In the genomic region with DNA sequence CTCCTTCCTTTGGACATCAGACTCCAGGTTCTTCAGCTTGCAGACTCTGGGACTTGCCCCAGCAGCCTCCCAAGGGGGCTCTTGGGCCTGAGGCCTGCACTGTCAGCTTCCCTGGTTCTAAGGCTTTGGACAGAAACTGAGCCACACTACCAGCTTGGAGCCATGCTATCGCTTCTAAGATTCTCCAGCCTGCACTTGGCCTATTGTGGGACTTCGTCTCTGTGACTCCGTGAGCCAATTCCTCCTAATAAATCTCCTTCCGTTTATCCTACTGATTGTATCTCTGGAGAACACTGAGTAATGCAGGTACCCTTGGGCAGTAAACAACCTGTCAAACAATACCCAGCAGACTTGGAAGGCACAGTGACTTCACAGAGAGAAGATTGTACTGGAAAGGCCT, we compare ENCODE assay signal across 1 cellular context.
TF ChIP-seq lines count a peak whose summit lies in the region.

No MANE protein-coding gene starts in this region.

TF ChIP-seq in endothelial cell of umbilical vein, 7 proteins besides CTCF, POLR2A, EP300 and RAD21 (continued from another document):
- TF ChIP-seq JUN (IDR thresholded peaks at IDR 0.05; ENCODE audit: borderline replicate concordance, insufficient read depth, insufficient read length, low read depth) (no peak), FOS (IDR thresholded peaks at IDR 0.05; ENCODE audit: borderline replicate concordance, insufficient read depth, low read length) (no peak), EZH2 (IDR thresholded peaks at IDR 0.05; ENCODE audit: borderline replicate concordance, low read depth, low read length, severe bottlenecking) (no peak), MYC (IDR thresholded peaks at IDR 0.05; ENCODE audit: low read depth, low read length) (no peak), GATA2 (IDR thresholded peaks at IDR 0.05; ENCODE audit: insufficient read depth, insufficient read length, low read depth, low read length) (peak; percentile 77)
- TF ChIP-seq, protein P1, sequence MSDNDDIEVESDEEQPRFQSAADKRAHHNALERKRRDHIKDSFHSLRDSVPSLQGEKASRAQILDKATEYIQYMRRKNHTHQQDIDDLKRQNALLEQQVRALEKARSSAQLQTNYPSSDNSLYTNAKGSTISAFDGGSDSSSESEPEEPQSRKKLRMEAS (IDR thresholded peaks at IDR 0.05; ENCODE audit: insufficient read depth, insufficient read length): no peak
